ENCODE assay signal across 24 cellular contexts in the genomic region with DNA sequence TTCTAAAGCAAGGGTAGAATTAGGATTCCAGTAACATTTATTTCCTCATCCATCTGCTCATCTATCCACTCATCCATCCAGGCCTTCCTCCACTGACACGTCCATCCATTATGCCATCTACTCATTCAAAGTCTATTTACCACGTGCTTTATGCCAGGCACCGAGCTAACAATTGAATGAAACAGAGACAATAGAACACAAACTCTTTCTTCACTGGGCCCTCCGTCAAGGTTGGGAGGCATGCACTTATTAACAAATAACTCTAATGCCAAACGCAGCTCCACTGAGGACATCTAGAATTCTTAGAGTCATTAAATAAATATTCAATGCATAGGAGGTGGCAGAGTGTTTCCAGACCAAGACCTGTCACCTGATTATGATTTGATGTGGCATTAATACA.
"Had no signal": no experiment of that assay in that cellular context is flagged by ENCODE, and none has a peak within 500 bp of the region (broad histone marks: within the 10 kb centered on the region; RNA-seq: fewer than 3 reads in every experiment).

No MANE protein-coding gene starts in this region.

- H3K4me3 ChIP-seq: stomach, suprapubic skin, testis, thoracic aorta, thyroid gland, tibial artery, tibial nerve, transverse colon, upper lobe of left lung, upper lobe of right lung, uterus, vagina had no signal

- H3K36me3 ChIP-seq: stomach, suprapubic skin, thoracic aorta, thyroid gland, tibial artery, tibial nerve, transverse colon, upper lobe of left lung, upper lobe of right lung, uterus, vagina had no signal

- H3K4me1 ChIP-seq: stomach, suprapubic skin, testis, thyroid gland, tibial artery, upper lobe of left lung, upper lobe of right lung, uterus, vagina had no signal

- DNase-seq: stimulated activated CD4-positive, alpha-beta T cell treated with anti-CD3 and anti-CD28 coated beads, Interleukin-2, amount 100 ng/mL, for 48 hours; stimulated activated CD4-positive, alpha-beta T cell treated with anti-CD3 and anti-CD28 coated beads, Interleukin-4, amount 100 ng/mL, for 1 hour; stimulated activated CD4-positive, alpha-beta T cell treated with anti-CD3 and anti-CD28 coated beads, Interleukin-4, amount 100 ng/mL, for 24 hours; stimulated activated CD4-positive, alpha-beta T cell treated with anti-CD3 and anti-CD28 coated beads, Interleukin-4, amount 100 ng/mL, for 4 hours; stimulated activated CD8-positive, alpha-beta memory T cell treated with anti-CD3 and anti-CD28 coated beads, Interleukin-4, amount 100 ng/mL, for 48 hours; stimulated activated naive B cell treated with anti-CD40 and anti-IgM and Interleukin-4, amounts not matched to agents 10 μg/mL and 1 μg/mL and 100 μg/mL, for 72 hours; stimulated activated naive CD4-positive, alpha-beta T cell; stimulated activated naive CD4-positive, alpha-beta T cell treated with Interleukin-2 at 50 U/mL for 16 hours; stimulated activated naive CD8-positive, alpha-beta T cell treated with anti-CD3 and anti-CD28 coated beads, Interleukin-15, amount 100 ng/mL, for 72 hours; stimulated activated naive CD8-positive, alpha-beta T cell treated with anti-CD3 and anti-CD28 coated beads, Interleukin-15, Interleukin-2, amounts not matched to agents 100 U/mL and 50 U/mL, for 24 hours; stomach; substantia nigra; testis; thyroid gland; tibial artery; transverse colon; trophoblast cell; upper lobe of left lung; upper lobe of right lung; uterus had no signal

- H3K9me3 ChIP-seq: stomach, suprapubic skin, testis, thoracic aorta, thyroid gland, tibial artery, tibial nerve, transverse colon, upper lobe of left lung, upper lobe of right lung, uterus, vagina had no signal

- H3K27me3 ChIP-seq: stomach, suprapubic skin, testis, thyroid gland, tibial artery, tibial nerve, transverse colon, upper lobe of left lung, upper lobe of right lung, uterus, vagina had no signal
